Comparison of ENCODE assay signal across 8 cellular contexts in genomic region chr19:48319647-48320537, GRCh38. TPM values are rescaled to one million over a fixed set of nuclear protein-coding genes. Genes with fewer than 3 reads are reported as not detected.
DNase-seq lines count a peak whose midpoint lies in the region; ATAC-seq and TF ChIP-seq lines count a peak whose summit lies in the region.

No MANE protein-coding gene starts in this region.

- BruUV-seq in Calu3 (replicated peaks; lab: Mats Ljungman, UMichigan), result no TSS peak

- H3F3A ChIP-seq in neural progenitor cell (ENCODE audit: low read depth), result peaks cover 20% of the 10 kb centered on the region

- peaks cover 39% of the 10 kb centered on the region for H3K4me1 Mint-ChIP-seq in Calu3 (ENCODE audit: low read depth, unreplicated experiment)
- H3K4me1 Mint-ChIP-seq in activated T-helper 2 cell treated with anti-CD3 and anti-CD28 coated beads, Interferon-gamma antibody, Interleukin-2, Interleukin-4, amounts not matched to agents 10 μg/mL and 5 μg/mL and 100 μg/mL, durations not matched to agents 14 hours and 24 hours and 36 hours (ENCODE audit: low read depth), result peaks cover 34% of the 10 kb centered on the region
- peaks cover 45% of the 10 kb centered on the region for H3K4me1 Mint-ChIP-seq in neural progenitor cell

- H3K4me3 Mint-ChIP-seq in Calu3 (ENCODE audit: low read depth, unreplicated experiment) (peak overlapping the region; percentile 79), neural progenitor cell (peak overlapping the region; percentile 91)
- peak overlapping the region; percentile 15 for H3K4me3 Mint-ChIP-seq in activated T-helper 2 cell treated with anti-CD3 and anti-CD28 coated beads, Interferon-gamma antibody, Interleukin-2, Interleukin-4, amounts not matched to agents 10 μg/mL and 5 μg/mL and 100 μg/mL, durations not matched to agents 14 hours and 24 hours and 36 hours (ENCODE audit: low read depth)

- H3K79me2 ChIP-seq in neural progenitor cell (ENCODE audit: low read depth), result no peaks in the 10 kb centered on the region

- intact Hi-C loops in Calu3 (cut with micrococcal nuclease; ENCODE audit: unreplicated experiment), result loop anchor here (1.0 kb wide), 2 partner anchors 13 to 264 kb away; no protein-coding TSS in a partner anchor
- intact Hi-C loops in activated T-helper 2 cell treated with anti-CD3 and anti-CD28 coated beads, Interferon-gamma antibody, Interleukin-2, Interleukin-4, amounts not matched to agents 10 μg/mL and 5 μg/mL and 100 μg/mL, durations not matched to agents 14 hours and 24 hours and 36 hours (cut with micrococcal nuclease), result loop anchor here (2.0 to 10.0 kb wide), 6 partner anchors 43 to 552 kb away; partner anchors contain the start of genes CARD8, DBP, GRWD1 and LMTK3

- H2AFZ ChIP-seq in neural progenitor cell (replicated peaks), result no peak overlapping the region

- no peaks in the 10 kb centered on the region for H4K20me1 ChIP-seq in neural progenitor cell (ENCODE audit: low read depth)

- no peak overlapping the region for H3K4me3 ChIP-seq in fibroblast of villous mesenchyme (ENCODE audit: low read depth, low read length)
- H3K4me3 ChIP-seq in neural progenitor cell, result no peak overlapping the region

- CTCF ChIA-PET in Calu3 (lab: Charles Lee), result interaction anchor here (0.6 to 4.9 kb wide), 10 partner anchors 10 to 289 kb away, joined by 3 to 159 read pairs (median 4); partner anchors contain the start of genes GRWD1 and KDELR1

- no peaks in the 10 kb centered on the region for H3K4me1 ChIP-seq in neural progenitor cell

- H3K9me3 Mint-ChIP-seq in Calu3 (ENCODE audit: low read depth, unreplicated experiment) (no peaks in the 10 kb centered on the region), neural progenitor cell (no peaks in the 10 kb centered on the region)
- no peaks in the 10 kb centered on the region for H3K9me3 Mint-ChIP-seq in activated T-helper 2 cell treated with anti-CD3 and anti-CD28 coated beads, Interferon-gamma antibody, Interleukin-2, Interleukin-4, amounts not matched to agents 10 μg/mL and 5 μg/mL and 100 μg/mL, durations not matched to agents 14 hours and 24 hours and 36 hours

- no peak for ATAC-seq in GM18870 (IDR thresholded peaks at IDR 0.05; ENCODE audit: unreplicated experiment)

- no peaks in the 10 kb centered on the region for H3K9me3 ChIP-seq in neural progenitor cell (ENCODE audit: low read depth)

- no peak overlapping the region for H3K27ac ChIP-seq in neural progenitor cell

- H3K9ac ChIP-seq in neural progenitor cell, result no peak overlapping the region

- H3K27me3 Mint-ChIP-seq in Calu3 (ENCODE audit: unreplicated experiment) (peaks cover 16% of the 10 kb centered on the region), neural progenitor cell (ENCODE audit: insufficient read depth, low read depth) (peaks cover 10% of the 10 kb centered on the region)
- H3K27me3 Mint-ChIP-seq in activated T-helper 2 cell treated with anti-CD3 and anti-CD28 coated beads, Interferon-gamma antibody, Interleukin-2, Interleukin-4, amounts not matched to agents 10 μg/mL and 5 μg/mL and 100 μg/mL, durations not matched to agents 14 hours and 24 hours and 36 hours (ENCODE audit: low read depth), result no peaks in the 10 kb centered on the region

- no peaks in the 10 kb centered on the region for H3K36me3 ChIP-seq in neural progenitor cell

- H3K27ac Mint-ChIP-seq in Calu3 (ENCODE audit: unreplicated experiment) (peak overlapping the region; percentile 83), neural progenitor cell (no peak overlapping the region)
- H3K27ac Mint-ChIP-seq in activated T-helper 2 cell treated with anti-CD3 and anti-CD28 coated beads, Interferon-gamma antibody, Interleukin-2, Interleukin-4, amounts not matched to agents 10 μg/mL and 5 μg/mL and 100 μg/mL, durations not matched to agents 14 hours and 24 hours and 36 hours, result peak overlapping the region; percentile 69

- no peaks in the 10 kb centered on the region for H3K27me3 ChIP-seq in neural progenitor cell

- no peak overlapping the region for H3K4me2 ChIP-seq in neural progenitor cell

- DNase-seq in Calu3 (peak; percentile 94), KG1 (lab: John Stamatoyannopoulos, UW) (peak; percentile 64), RKO (ENCODE audit: low spot score) (peak; percentile 71), fibroblast of villous mesenchyme (ENCODE audit: low read depth) (peak; percentile 84), neural progenitor cell (ENCODE audit: low spot score) (peak; percentile 92), superior temporal gyrus (ENCODE audit: extremely low spot score) (peak; percentile 76)
- peak; percentile 65 for DNase-seq in activated T-helper 2 cell treated with anti-CD3 and anti-CD28 coated beads, Interferon-gamma antibody, Interleukin-2, Interleukin-4, amounts not matched to agents 10 μg/mL and 5 μg/mL and 100 μg/mL, durations not matched to agents 14 hours and 24 hours and 36 hours (ENCODE audit: low spot score)

- TF ChIP-seq CTCF in Calu3 (IDR thresholded peaks at IDR 0.05; ENCODE audit: unreplicated experiment) (peak; percentile 87), fibroblast of villous mesenchyme (IDR thresholded peaks at IDR 0.05; ENCODE audit: insufficient read depth, low read depth, low read length) (peak; percentile 80), neural progenitor cell (IDR thresholded peaks at IDR 0.05) (peak; percentile 87)

- H3K36me3 Mint-ChIP-seq in Calu3 (ENCODE audit: insufficient read depth, unreplicated experiment), result peaks cover 36% of the 10 kb centered on the region
- no peaks in the 10 kb centered on the region for H3K36me3 Mint-ChIP-seq in activated T-helper 2 cell treated with anti-CD3 and anti-CD28 coated beads, Interferon-gamma antibody, Interleukin-2, Interleukin-4, amounts not matched to agents 10 μg/mL and 5 μg/mL and 100 μg/mL, durations not matched to agents 14 hours and 24 hours and 36 hours (ENCODE audit: low read depth)
- H3K36me3 Mint-ChIP-seq in neural progenitor cell, result no peaks in the 10 kb centered on the region

RNA-seq across cellular contexts. Expression of gene EMP3, which starts 5.5 kb away (rescaled TPM):
- total RNA-seq in Calu3 (2022), result 27.5 and 29.5 TPM in 2 replicates
- 318 and 329 TPM in 2 replicates for total RNA-seq in activated T-helper 2 cell treated with anti-CD3 and anti-CD28 coated beads, Interferon-gamma antibody, Interleukin-2, Interleukin-4, amounts not matched to agents 10 μg/mL and 5 μg/mL and 100 μg/mL, durations not matched to agents 14 hours and 24 hours and 36 hours
- 82.8 and 92.4 TPM in 2 replicates for total RNA-seq in fibroblast of villous mesenchyme
- total RNA-seq in neural progenitor cell (ENCODE audit: low replicate concordance), result 1.2 and 10.7 TPM in 2 replicates

RNA-seq across cellular contexts. Expression of gene TMEM143, which starts 43.8 kb away (rescaled TPM):
- total RNA-seq in Calu3 (2022) (10.4 and 14.8 TPM in 2 replicates), fibroblast of villous mesenchyme (2.9 and 3.0 TPM in 2 replicates), neural progenitor cell (ENCODE audit: low replicate concordance) (3.1 and 9.4 TPM in 2 replicates)
- total RNA-seq in activated T-helper 2 cell treated with anti-CD3 and anti-CD28 coated beads, Interferon-gamma antibody, Interleukin-2, Interleukin-4, amounts not matched to agents 10 μg/mL and 5 μg/mL and 100 μg/mL, durations not matched to agents 14 hours and 24 hours and 36 hours, result 12.8 and 13.1 TPM in 2 replicates

RNA-seq across cellular contexts. Expression of gene SYNGR4, which starts 44.3 kb away (rescaled TPM):
- total RNA-seq in Calu3 (2022) (not detected in 2 replicates), fibroblast of villous mesenchyme (not detected in 2 replicates), neural progenitor cell (ENCODE audit: low replicate concordance) (not detected in 2 replicates)
- total RNA-seq in activated T-helper 2 cell treated with anti-CD3 and anti-CD28 coated beads, Interferon-gamma antibody, Interleukin-2, Interleukin-4, amounts not matched to agents 10 μg/mL and 5 μg/mL and 100 μg/mL, durations not matched to agents 14 hours and 24 hours and 36 hours, result not detected in 2 replicates

RNA-seq across cellular contexts. Expression of gene ZNF114, which starts 50.0 kb away (rescaled TPM):
- 0.69 and 0.78 TPM in 2 replicates for total RNA-seq in Calu3 (2022)
- total RNA-seq in activated T-helper 2 cell treated with anti-CD3 and anti-CD28 coated beads, Interferon-gamma antibody, Interleukin-2, Interleukin-4, amounts not matched to agents 10 μg/mL and 5 μg/mL and 100 μg/mL, durations not matched to agents 14 hours and 24 hours and 36 hours, result 0.37 and 0.94 TPM in 2 replicates
- 0.32 and 0.43 TPM in 2 replicates for total RNA-seq in fibroblast of villous mesenchyme
- total RNA-seq in neural progenitor cell (ENCODE audit: low replicate concordance), result 5.4 and 6.0 TPM in 2 replicates

Comparison
In these comparisons a context has a peak if more than half of its experiments do, and no peak if none do; other contexts are left out.
1. H3K4me3 Mint-ChIP-seq: peak in every context shown above with its lines; median percentile 91 in neural progenitor cell; 79 in Calu3; 15 in activated T-helper 2 cell treated with anti-CD3 and anti-CD28 coated beads, Interferon-gamma antibody, Interleukin-2, Interleukin-4, amounts not matched to agents 10 μg/mL and 5 μg/mL and 100 μg/mL, durations not matched to agents 14 hours and 24 hours and 36 hours.